ENCODE assay signal across 21 cellular contexts in genomic region chr10:112755446-112756117, GRCh38.
DNase-seq lines count a peak whose midpoint lies in the region; ATAC-seq and TF ChIP-seq lines count a peak whose summit lies in the region.
"Had no signal": no experiment of that assay in that cellular context is flagged by ENCODE, and none has a peak within 500 bp of the region (broad histone marks: within the 10 kb centered on the region; RNA-seq: fewer than 3 reads in every experiment).

No MANE protein-coding gene starts in this region.

- no peaks in the 10 kb centered on the region for H3K27me3 ChIP-seq in foreskin keratinocyte
- H3K27me3 ChIP-seq: adrenal gland, upper lobe of left lung had no signal

- peak; percentile 63 for ATAC-seq in foreskin keratinocyte
- ATAC-seq: activated T-cell treated with anti-CD3 and anti-CD28 coated beads, Interleukin-2, amount 50 U/mL, for 72 hours; naive thymus-derived CD8-positive, alpha-beta T cell; T-helper 17 cell had no signal

- H3K4me1 Mint-ChIP-seq in neural crest cell = peaks cover 29% of the 10 kb centered on the region
- no peaks in the 10 kb centered on the region for H3K4me1 Mint-ChIP-seq in activated T-cell treated with anti-CD3 and anti-CD28 coated beads, Interleukin-2, amount 50 U/mL, for 24 hours (ENCODE audit: low read depth)
- H3K4me1 Mint-ChIP-seq: activated CD4-positive, alpha-beta T cell treated with anti-CD3 and anti-CD28 coated beads, Interleukin-2, amount 10 ng/mL, durations not matched to agents 24 days and 14 days had no signal

- no peak overlapping the region for H3K27ac ChIP-seq in foreskin keratinocyte
- H3K27ac ChIP-seq: adrenal gland, KMS-11, left ventricle myocardium inferior, RWPE1, upper lobe of left lung had no signal

- in situ Hi-C loops in GM13976 (cut with MboI; ENCODE audit: low sequenced_read_pairs, unreplicated experiment) = no loop called here

- H3K4me3 Mint-ChIP-seq in neural crest cell = no peak overlapping the region
- H3K4me3 Mint-ChIP-seq in activated T-cell treated with anti-CD3 and anti-CD28 coated beads, Interleukin-2, amount 50 U/mL, for 24 hours = no peak overlapping the region
- H3K4me3 Mint-ChIP-seq: activated CD4-positive, alpha-beta T cell treated with anti-CD3 and anti-CD28 coated beads, Interleukin-2, amount 10 ng/mL, durations not matched to agents 24 days and 14 days; activated T-cell treated with anti-CD3 and anti-CD28 coated beads, Interleukin-2, amount 50 U/mL, for 72 hours; naive thymus-derived CD8-positive, alpha-beta T cell; T-helper 17 cell had no signal

- no peaks in the 10 kb centered on the region for H3K4me1 ChIP-seq in foreskin keratinocyte
- H3K4me1 ChIP-seq: adrenal gland, left ventricle myocardium inferior, upper lobe of left lung had no signal

- no peaks in the 10 kb centered on the region for H3K27me3 Mint-ChIP-seq in neural crest cell (ENCODE audit: low read depth)
- H3K27me3 Mint-ChIP-seq in activated T-cell treated with anti-CD3 and anti-CD28 coated beads, Interleukin-2, amount 50 U/mL, for 24 hours = no peaks in the 10 kb centered on the region
- H3K27me3 Mint-ChIP-seq: activated CD4-positive, alpha-beta T cell treated with anti-CD3 and anti-CD28 coated beads, Interleukin-2, amount 10 ng/mL, durations not matched to agents 24 days and 14 days; naive thymus-derived CD8-positive, alpha-beta T cell; T-helper 17 cell had no signal

- no peaks in the 10 kb centered on the region for H3K9me3 Mint-ChIP-seq in neural crest cell
- H3K9me3 Mint-ChIP-seq in activated T-cell treated with anti-CD3 and anti-CD28 coated beads, Interleukin-2, amount 50 U/mL, for 24 hours = no peaks in the 10 kb centered on the region
- H3K9me3 Mint-ChIP-seq: activated CD4-positive, alpha-beta T cell treated with anti-CD3 and anti-CD28 coated beads, Interleukin-2, amount 10 ng/mL, durations not matched to agents 24 days and 14 days; activated T-cell treated with anti-CD3 and anti-CD28 coated beads, Interleukin-2, amount 50 U/mL, for 72 hours; naive thymus-derived CD8-positive, alpha-beta T cell had no signal

- H3K36me3 Mint-ChIP-seq in neural crest cell (ENCODE audit: low read depth) = peaks cover 2% of the 10 kb centered on the region
- peaks cover 24% of the 10 kb centered on the region for H3K36me3 Mint-ChIP-seq in activated T-cell treated with anti-CD3 and anti-CD28 coated beads, Interleukin-2, amount 50 U/mL, for 24 hours (ENCODE audit: low read depth)

- DNase-seq in COLO829 (ENCODE audit: low spot score) (peak; percentile 77), RPMI7951 (ENCODE audit: low read depth) (peak; percentile 15), foreskin keratinocyte (peak in 1 of 2 donors; percentile 41), neural crest cell (ENCODE audit: low read depth, low spot score) (no peak), GM13976 (ENCODE audit: low spot score) (no peak), NCI-H226 (no peak), DMS153 treated with DMSO at 0.1 percent for 48 hours (lab: John Stamatoyannopoulos, UW; ENCODE audit: unreplicated experiment) (no peak)
- DNase-seq in activated T-cell treated with anti-CD3 and anti-CD28 coated beads, Interleukin-2, amount 50 U/mL, for 24 hours = no peak
- DNase-seq: activated CD4-positive, alpha-beta T cell treated with anti-CD3 and anti-CD28 coated beads, Interleukin-2, amount 10 ng/mL, durations not matched to agents 24 days and 14 days; activated T-cell treated with anti-CD3 and anti-CD28 coated beads, Interleukin-2, amount 50 U/mL, for 72 hours; cortex of kidney; left ventricle myocardium inferior; naive thymus-derived CD8-positive, alpha-beta T cell; NCI-H1694 treated with DMSO at 0.1 percent for 48 hours; NCI-H526 treated with DMSO at 0.1 percent for 48 hours; stimulated activated CD4-positive, alpha-beta T cell treated with anti-CD3 and anti-CD28 coated beads, Interleukin-4, amount 100 ng/mL, for 4 hours; T-helper 17 cell; upper lobe of left lung had no signal

- H3K27ac Mint-ChIP-seq in neural crest cell (ENCODE audit: unreplicated experiment) = peak overlapping the region; percentile 90
- H3K27ac Mint-ChIP-seq in activated T-cell treated with anti-CD3 and anti-CD28 coated beads, Interleukin-2, amount 50 U/mL, for 24 hours = no peak overlapping the region
- H3K27ac Mint-ChIP-seq: activated CD4-positive, alpha-beta T cell treated with anti-CD3 and anti-CD28 coated beads, Interleukin-2, amount 10 ng/mL, durations not matched to agents 24 days and 14 days; activated T-cell treated with anti-CD3 and anti-CD28 coated beads, Interleukin-2, amount 50 U/mL, for 72 hours; T-helper 17 cell had no signal

- TF ChIP-seq CTCF in foreskin keratinocyte (conservative IDR thresholded peaks at IDR 0.05) (no peak), neural crest cell (conservative IDR thresholded peaks at IDR 0.05) (no peak), GM13976 (IDR thresholded peaks at IDR 0.05; ENCODE audit: borderline replicate concordance, control extremely low read depth, extremely low read depth, insufficient read depth, missing control alignments) (no peak)

Comparison
In these comparisons a context has a peak if more than half of its experiments do, and no peak if none do; other contexts are left out.
1. DNase-seq: peak in COLO829 (single experiment) and RPMI7951 (single experiment); none in neural crest cell (single experiment), GM13976 (single experiment), NCI-H226 (single experiment), DMS153 treated with DMSO at 0.1 percent for 48 hours (single experiment) and activated T-cell treated with anti-CD3 and anti-CD28 coated beads, Interleukin-2, amount 50 U/mL, for 24 hours (single experiment).